Comparison of ENCODE assay signal across 8 cellular contexts in the genomic region with DNA sequence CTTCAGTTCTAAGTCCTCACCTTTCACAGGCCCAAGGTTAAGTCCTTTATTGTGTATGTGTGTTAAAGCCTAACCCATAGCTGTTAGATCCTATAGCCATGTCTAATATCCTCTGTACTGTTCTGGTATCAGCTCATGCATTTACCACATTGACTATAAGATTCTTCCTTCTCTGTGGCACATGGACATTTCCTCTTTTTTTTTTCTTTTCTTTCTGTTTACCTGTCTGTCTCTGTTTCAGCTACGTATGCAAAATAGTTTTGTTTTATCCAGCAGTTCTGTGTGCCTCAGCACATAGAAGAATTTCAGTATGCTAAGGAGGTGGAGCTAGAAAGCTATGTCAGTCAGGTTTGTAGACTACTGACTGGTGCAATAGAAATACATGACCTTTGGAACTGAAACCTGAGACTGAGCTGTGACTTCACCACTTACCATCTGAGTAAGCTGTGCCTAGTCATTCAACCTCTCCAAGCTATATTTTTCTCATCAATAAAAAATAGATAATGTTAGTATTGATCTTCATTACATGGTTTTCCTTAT.
A peak's percentile ranks its signal among the peaks of the same experiment; 100 is the strongest.
DNase-seq lines count a peak whose midpoint lies in the region; ATAC-seq and TF ChIP-seq lines count a peak whose summit lies in the region.

No MANE protein-coding gene starts in this region.

- no peaks in the 10 kb centered on the region for H3K36me3 Mint-ChIP-seq in activated naive CD8-positive, alpha-beta T cell treated with anti-CD3 and anti-CD28 coated beads, Interleukin-2, amount 50 U/mL, for 24 hours (ENCODE audit: low read depth)

- H3K36me3 ChIP-seq in transverse colon (no peaks in the 10 kb centered on the region), esophagus muscularis mucosa (no peaks in the 10 kb centered on the region)
- H3K36me3 ChIP-seq in effector memory CD4-positive, alpha-beta T cell (ENCODE audit: control insufficient read depth, insufficient read depth, low read length), result no peaks in the 10 kb centered on the region

- no peak overlapping the region for H3K27ac Mint-ChIP-seq in activated naive CD8-positive, alpha-beta T cell treated with anti-CD3 and anti-CD28 coated beads, Interleukin-2, amount 50 U/mL, for 24 hours

- TF ChIP-seq POLR2A in transverse colon (IDR thresholded peaks at IDR 0.05) (no peak), esophagus muscularis mucosa (IDR thresholded peaks at IDR 0.05; ENCODE audit: low read depth) (no peak)

- no peak for DNase-seq in activated naive CD8-positive, alpha-beta T cell treated with anti-CD3 and anti-CD28 coated beads, Interleukin-2, amount 50 U/mL, for 24 hours
- DNase-seq in transverse colon, result peak; percentile 10
- DNase-seq in effector memory CD4-positive, alpha-beta T cell, result no peak
- no peak for DNase-seq in GF-D8 (lab: John Stamatoyannopoulos, UW)
- DNase-seq in esophagus muscularis mucosa (ENCODE audit: extremely low spot score), result no peak

- H3K27ac ChIP-seq in transverse colon (peak overlapping the region; percentile 45 to 75 (median 66)), esophagus muscularis mucosa (replicated peaks in 1 of 4) (no peak overlapping the region)
- H3K27ac ChIP-seq in effector memory CD4-positive, alpha-beta T cell (ENCODE audit: insufficient read depth, low read length, poor library complexity, severe bottlenecking), result no peak overlapping the region

- intact Hi-C loops in transverse colon (cut with DNase I; ENCODE audit: low total_unique reads), result no loop called here
- intact Hi-C loops in esophagus muscularis mucosa (cut with DNase I), result no loop called here

- H3K4me3 Mint-ChIP-seq in activated naive CD8-positive, alpha-beta T cell treated with anti-CD3 and anti-CD28 coated beads, Interleukin-2, amount 50 U/mL, for 24 hours, result no peak overlapping the region

- in situ Hi-C loops in transverse colon (cut with MboI; ENCODE audit: low pct_ligation_motif_present in 1 of 4, low pct_unique_long_range_greater_than_20kb in 1 of 4, low sequenced_read_pairs in 3 of 4), result no loop called here

- H3K27me3 Mint-ChIP-seq in activated naive CD8-positive, alpha-beta T cell treated with anti-CD3 and anti-CD28 coated beads, Interleukin-2, amount 50 U/mL, for 24 hours, result peaks cover 12% of the 10 kb centered on the region

- H3K4me3 ChIP-seq in transverse colon (no peak overlapping the region), esophagus muscularis mucosa (no peak overlapping the region)
- H3K4me3 ChIP-seq in effector memory CD4-positive, alpha-beta T cell (ENCODE audit: insufficient read depth, low read depth, low read length, poor library complexity, severe bottlenecking), result no peak overlapping the region

- H3K9me3 Mint-ChIP-seq in activated naive CD8-positive, alpha-beta T cell treated with anti-CD3 and anti-CD28 coated beads, Interleukin-2, amount 50 U/mL, for 24 hours, result no peaks in the 10 kb centered on the region

- H3K4me1 Mint-ChIP-seq in activated naive CD8-positive, alpha-beta T cell treated with anti-CD3 and anti-CD28 coated beads, Interleukin-2, amount 50 U/mL, for 24 hours, result peaks cover 2% of the 10 kb centered on the region

- H3K4me1 ChIP-seq in transverse colon (peaks cover 0 to 21% (median 8%) of the 10 kb centered on the region in 4 donors), esophagus muscularis mucosa (peaks cover 0 to 7% (median 1%) of the 10 kb centered on the region in 4 donors)
- no peaks in the 10 kb centered on the region for H3K4me1 ChIP-seq in effector memory CD4-positive, alpha-beta T cell (ENCODE audit: control insufficient read depth, insufficient read depth, low read length, poor library complexity, severe bottlenecking)

- H3K9me3 ChIP-seq in transverse colon (no peaks in the 10 kb centered on the region), esophagus muscularis mucosa (no peaks in the 10 kb centered on the region)
- H3K9me3 ChIP-seq in effector memory CD4-positive, alpha-beta T cell (ENCODE audit: control insufficient read depth, low read length), result no peaks in the 10 kb centered on the region

- no peak for TF ChIP-seq CTCF in transverse colon (IDR thresholded peaks at IDR 0.05)
- TF ChIP-seq CTCF in esophagus muscularis mucosa (IDR thresholded peaks at IDR 0.05), result no peak

- no peaks in the 10 kb centered on the region for H3K27me3 ChIP-seq in transverse colon
- H3K27me3 ChIP-seq in effector memory CD4-positive, alpha-beta T cell (replicated peaks; ENCODE audit: control insufficient read depth, insufficient read depth, low read length, poor library complexity, severe bottlenecking), result no peaks in the 10 kb centered on the region
- H3K27me3 ChIP-seq in esophagus muscularis mucosa, result no peaks in the 10 kb centered on the region

- TF ChIP-seq EP300 in transverse colon (IDR thresholded peaks at IDR 0.05; ENCODE audit: low read depth) (no peak), esophagus muscularis mucosa (IDR thresholded peaks at IDR 0.05) (no peak)

- 22 to 44% methylated on average over 1 of the region's 1 CpG for WGBS in transverse colon (ENCODE audit: low coverage in 1 of 2), 2 donors
- WGBS in esophagus muscularis mucosa, result 81% methylated on average over 1 of the region's 1 CpG

- ATAC-seq in GM18508 (IDR thresholded peaks at IDR 0.05; ENCODE audit: insufficient read depth, unreplicated experiment) (peak; percentile 99), GM21529 (IDR thresholded peaks at IDR 0.05; ENCODE audit: unreplicated experiment) (peak; percentile 99), HG03571 (IDR thresholded peaks at IDR 0.05; ENCODE audit: unreplicated experiment) (peak; percentile 96)
- peak; percentile 96 for ATAC-seq in activated naive CD8-positive, alpha-beta T cell treated with anti-CD3 and anti-CD28 coated beads, Interleukin-2, amount 50 U/mL, for 24 hours

Comparison
In these comparisons a context has a peak if more than half of its experiments do, and no peak if none do; other contexts are left out.
1. H3K27ac ChIP-seq: peak in transverse colon (4 of 4); none in effector memory CD4-positive, alpha-beta T cell (single experiment) and esophagus muscularis mucosa (0 of 4).
2. Peak in every context shown above with its lines, with median percentiles within 50 percentile points of each other: ATAC-seq.